19 cellular contexts compared by ENCODE assay signal in the genomic region with DNA sequence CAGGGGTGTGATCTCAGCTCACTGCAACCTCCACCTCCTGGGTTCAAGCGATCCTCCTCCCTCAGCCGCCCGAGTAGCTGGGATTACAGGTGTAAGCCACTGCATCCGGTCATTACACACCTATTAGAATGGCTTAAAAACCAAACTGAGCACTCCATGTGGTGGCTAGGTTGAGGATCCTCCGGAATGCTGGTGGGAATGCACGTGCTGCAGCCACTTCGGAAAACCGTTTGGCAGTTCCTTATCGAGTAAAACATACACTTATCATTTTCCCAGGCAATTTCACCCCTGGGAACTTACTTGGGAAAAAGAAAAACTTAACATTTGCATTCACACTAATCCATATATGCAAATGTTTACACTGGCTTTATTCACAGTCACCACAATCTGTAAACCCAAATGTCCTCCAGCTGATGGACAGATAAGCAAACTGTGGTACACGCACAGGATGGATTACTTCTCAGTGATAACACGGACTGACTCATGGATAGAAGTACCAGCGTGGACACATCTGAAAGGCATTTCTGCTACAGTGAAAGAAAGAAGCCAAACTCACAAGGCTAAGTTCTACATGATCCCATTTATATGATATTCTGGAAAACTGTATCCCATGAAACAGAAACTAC. TPM values are rescaled to one million over a fixed set of nuclear protein-coding genes. Genes with fewer than 3 reads are reported as not detected.
DNase-seq lines count a peak whose midpoint lies in the region; ATAC-seq and TF ChIP-seq lines count a peak whose summit lies in the region.
"Had no signal": no experiment of that assay in that cellular context is flagged by ENCODE, and none has a peak within 500 bp of the region (broad histone marks: within the 10 kb centered on the region; RNA-seq: fewer than 3 reads in every experiment).

No MANE protein-coding gene starts in this region.

- H3K27ac Mint-ChIP-seq in naive B cell (peak overlapping the region; percentile 24 to 92 (median 84)), Calu3 (ENCODE audit: unreplicated experiment) (no peak overlapping the region)
- H3K27ac Mint-ChIP-seq in activated T-cell treated with anti-CD3 and anti-CD28 coated beads, Interleukin-2, amount 50 U/mL, for 72 hours, result no peak overlapping the region

- H3K4me3 Mint-ChIP-seq in naive B cell (no peak overlapping the region), Calu3 (ENCODE audit: low read depth, unreplicated experiment) (no peak overlapping the region)
- H3K4me3 Mint-ChIP-seq in activated T-cell treated with anti-CD3 and anti-CD28 coated beads, Interleukin-2, amount 50 U/mL, for 72 hours, result no peak overlapping the region

- intact Hi-C loops in OCI-LY7 (cut with micrococcal nuclease; ENCODE audit: unreplicated experiment), result no loop called here
- intact Hi-C loops in body of pancreas (cut with DNase I), result no loop called here
- intact Hi-C loops in Calu3 (cut with micrococcal nuclease; ENCODE audit: unreplicated experiment), result no loop called here

- H2AFZ ChIP-seq in OCI-LY7 (ENCODE audit: low read length), result no peak overlapping the region

- no peak overlapping the region for H3K9ac ChIP-seq in BLaER1

- H3K9me3 ChIP-seq in BLaER1, result no peaks in the 10 kb centered on the region
- no peaks in the 10 kb centered on the region for H3K9me3 ChIP-seq in OCI-LY7 (ENCODE audit: low read length)
- no peaks in the 10 kb centered on the region for H3K9me3 ChIP-seq in body of pancreas
- H3K9me3 ChIP-seq: BE2C, neutrophil, sigmoid colon, tibial artery had no signal

- H3K4me3 ChIP-seq in BLaER1 (no peak overlapping the region), OCI-LY7 (ENCODE audit: low read depth, low read length, poor library complexity, severe bottlenecking) (no peak overlapping the region), body of pancreas (no peak overlapping the region)
- H3K4me3 ChIP-seq: cardiac muscle cell, sigmoid colon, tibial artery had no signal

- POLR2A ChIA-PET in OCI-LY7 (lab: Charles Lee), result interaction anchor here (0.6 to 0.7 kb wide), 2 partner anchors 20 to 168 kb away, joined by 4 to 6 read pairs; no protein-coding TSS in a partner anchor

- no peak for DNase-seq in OCI-LY7 (ENCODE audit: low spot score)
- DNase-seq in body of pancreas, result no peak
- no peak for DNase-seq in naive B cell
- no peak for DNase-seq in activated T-cell treated with anti-CD3 and anti-CD28 coated beads, Interleukin-2, amount 50 U/mL, for 72 hours
- DNase-seq in Calu3, result no peak
- DNase-seq: activated gamma-delta T cell treated with Interleukin-2 at 50 U/mL for 16 hours; BE2C; H7; NCI-H1092 treated with DMSO at 0.1 percent for 48 hours; NCI-H2227 treated with DMSO at 0.1 percent for 48 hours; sigmoid colon; stimulated activated CD4-positive, alpha-beta T cell treated with anti-CD3 and anti-CD28 coated beads, Interleukin-4, amount 100 ng/mL, for 1 hour; tibial artery had no signal

- H4K20me1 ChIP-seq in BLaER1 (no peaks in the 10 kb centered on the region), OCI-LY7 (ENCODE audit: insufficient read depth, low read length) (0 out of 2 replicates have a peak, but pooled peaks cover 7% of the 10 kb centered on the region)

- TF ChIP-seq CTCF in OCI-LY7 (conservative IDR thresholded peaks at IDR 0.05; ENCODE audit: low read length) (no peak), body of pancreas (IDR thresholded peaks at IDR 0.05) (no peak), Calu3 (IDR thresholded peaks at IDR 0.05; ENCODE audit: unreplicated experiment) (no peak)

- peaks cover 87% of the 10 kb centered on the region for H3K4me1 ChIP-seq in BLaER1
- peaks cover 40% of the 10 kb centered on the region for H3K4me1 ChIP-seq in OCI-LY7 (ENCODE audit: insufficient read depth, low read length, poor library complexity, severe bottlenecking)
- H3K4me1 ChIP-seq in body of pancreas, result peaks cover 9% of the 10 kb centered on the region
- H3K4me1 ChIP-seq: BE2C, sigmoid colon, tibial artery had no signal

- no peaks in the 10 kb centered on the region for H3K27me3 Mint-ChIP-seq in naive B cell
- H3K27me3 Mint-ChIP-seq in activated T-cell treated with anti-CD3 and anti-CD28 coated beads, Interleukin-2, amount 50 U/mL, for 72 hours (ENCODE audit: low read depth), result no peaks in the 10 kb centered on the region
- H3K27me3 Mint-ChIP-seq in Calu3 (ENCODE audit: unreplicated experiment), result no peaks in the 10 kb centered on the region

- peaks cover 4 to 21% of the 10 kb centered on the region in 2 donors for H3K36me3 Mint-ChIP-seq in naive B cell
- peaks cover 6 to 35% of the 10 kb centered on the region in 2 donors for H3K36me3 Mint-ChIP-seq in activated T-cell treated with anti-CD3 and anti-CD28 coated beads, Interleukin-2, amount 50 U/mL, for 72 hours (ENCODE audit: insufficient read depth in 2 of 2)
- H3K36me3 Mint-ChIP-seq in Calu3 (ENCODE audit: insufficient read depth, unreplicated experiment), result peaks cover 8% of the 10 kb centered on the region

- BruUV-seq in OCI-LY7 (replicated peaks; lab: Mats Ljungman, UMichigan) (no TSS peak), Calu3 (replicated peaks; lab: Mats Ljungman, UMichigan) (no TSS peak)

- H3K4me2 ChIP-seq in BLaER1 (no peak overlapping the region), OCI-LY7 (ENCODE audit: low read length) (no peak overlapping the region)

- H3K9me3 Mint-ChIP-seq in naive B cell, result no peaks in the 10 kb centered on the region
- no peaks in the 10 kb centered on the region for H3K9me3 Mint-ChIP-seq in activated T-cell treated with anti-CD3 and anti-CD28 coated beads, Interleukin-2, amount 50 U/mL, for 72 hours
- no peaks in the 10 kb centered on the region for H3K9me3 Mint-ChIP-seq in Calu3 (ENCODE audit: low read depth, unreplicated experiment)

- 40 to 47% methylated on average over 10 to 12 of the region's 12 CpGs for WGBS in body of pancreas, 2 donors

- CTCF ChIA-PET in OCI-LY7 (lab: Charles Lee; ENCODE audit: unreplicated experiment), result no interaction called here
- CTCF ChIA-PET in Calu3 (lab: Charles Lee), result no interaction called here

- H3K27me3 ChIP-seq in BLaER1 (no peaks in the 10 kb centered on the region), body of pancreas (no peaks in the 10 kb centered on the region)
- H3K27me3 ChIP-seq: BE2C, cardiac muscle cell, neutrophil, sigmoid colon, tibial artery had no signal

- no peaks in the 10 kb centered on the region for H3K79me2 ChIP-seq in OCI-LY7 (ENCODE audit: insufficient read depth, low read depth, low read length)

- H3K36me3 ChIP-seq in BLaER1 (peaks cover 98% of the 10 kb centered on the region), OCI-LY7 (ENCODE audit: insufficient read depth, low read length) (peaks cover 98% of the 10 kb centered on the region), body of pancreas (replicated peaks in 1 of 2; ENCODE audit: insufficient read depth in 1 of 2, low read depth in 2 of 2) (peaks cover 0 to 15% of the 10 kb centered on the region in 2 donors)

- no peaks in the 10 kb centered on the region for H3K9me2 ChIP-seq in OCI-LY7 (ENCODE audit: insufficient read depth, low read length)

- H3K27ac ChIP-seq in BLaER1 (peak overlapping the region; percentile 29; the same call in 1 of the 2 replicates), OCI-LY7 (ENCODE audit: low read depth, low read length, poor library complexity, severe bottlenecking) (peak overlapping the region; percentile 47), body of pancreas (no peak overlapping the region)
- H3K27ac ChIP-seq: cardiac muscle cell, neutrophil, sigmoid colon, tibial artery had no signal

- TF ChIP-seq POLR2A in body of pancreas (IDR thresholded peaks at IDR 0.05), result no peak

- ATAC-seq in body of pancreas (peak; percentile 24), naive B cell (ENCODE audit: low read depth in 2 of 2) (no peak), GM19328 (IDR thresholded peaks at IDR 0.05; ENCODE audit: unreplicated experiment) (no peak)
- ATAC-seq in activated T-cell treated with anti-CD3 and anti-CD28 coated beads, Interleukin-2, amount 50 U/mL, for 72 hours (replicated peaks in 1 of 2), result no peak
- no peak for ATAC-seq in activated CD4-positive, CD25-positive, alpha-beta regulatory T cell treated with anti-CD3 and anti-CD28 coated beads, Interleukin-2, amount 50 U/mL, for 24 hours
- ATAC-seq: HepG2 had no signal

- peaks cover 26 to 56% (median 49%) of the 10 kb centered on the region in 3 donors for H3K4me1 Mint-ChIP-seq in naive B cell
- no peaks in the 10 kb centered on the region for H3K4me1 Mint-ChIP-seq in activated T-cell treated with anti-CD3 and anti-CD28 coated beads, Interleukin-2, amount 50 U/mL, for 72 hours (ENCODE audit: low read depth)
- no peaks in the 10 kb centered on the region for H3K4me1 Mint-ChIP-seq in Calu3 (ENCODE audit: low read depth, unreplicated experiment)

RNA-seq across cellular contexts. Expression of gene RFC2, which starts 20.4 kb away (rescaled TPM):
- 71.3 and 77.4 TPM in 2 replicates for total RNA-seq in OCI-LY7 (2014; rRNA removed; shearing (Covaris generic))
- total RNA-seq in OCI-LY7 (2022) (77.8 and 79.2 TPM in 2 replicates), body of pancreas (10 to 100 TPM in 1 of 2 donors, 1 to 10 TPM in 1; 7.9 to 10.1 TPM), Calu3 (2022) (32.5 and 38.6 TPM in 2 replicates)
- polyA plus RNA-seq in naive B cell (ENCODE audit: low read depth in 6 of 6), result 10 to 100 TPM; 42.7 to 61.4 (median 51.9) TPM
- total RNA-seq in activated T-cell treated with anti-CD3 and anti-CD28 coated beads, Interleukin-2, amount 50 U/mL, for 72 hours, result 10 to 100 TPM; 62.9 to 95.3 TPM

RNA-seq across cellular contexts. Expression of gene LAT2, which starts 24.0 kb away (rescaled TPM):
- 41.1 and 48.3 TPM in 2 replicates for total RNA-seq in OCI-LY7 (2014; rRNA removed; shearing (Covaris generic))
- total RNA-seq in OCI-LY7 (2022) (79.1 and 93.8 TPM in 2 replicates), body of pancreas (10 to 100 TPM in 1 of 2 donors, under 1 TPM in 1; 0.99 to 12.5 TPM), Calu3 (2022) (0.90 and 0.95 TPM in 2 replicates)
- 100 to 1,000 TPM; 394 to 597 (median 466) TPM for polyA plus RNA-seq in naive B cell (ENCODE audit: low read depth in 6 of 6)
- 1 to 10 TPM; 3.7 to 7.6 TPM for total RNA-seq in activated T-cell treated with anti-CD3 and anti-CD28 coated beads, Interleukin-2, amount 50 U/mL, for 72 hours

RNA-seq across cellular contexts. Expression of gene CLIP2, which starts 55.4 kb away (rescaled TPM):
- total RNA-seq in OCI-LY7 (2014; rRNA removed; shearing (Covaris generic)), result 3.6 and 4.2 TPM in 2 replicates
- total RNA-seq in OCI-LY7 (2022) (6.3 and 7.2 TPM in 2 replicates), body of pancreas (100 to 1,000 TPM in 1 of 2 donors, 10 to 100 TPM in 1; 31.6 to 120 TPM), Calu3 (2022) (22.4 and 22.9 TPM in 2 replicates)
- polyA plus RNA-seq in naive B cell (ENCODE audit: low read depth in 6 of 6), result 1 to 10 TPM in 4 of 6 donors, under 1 TPM in 2; 0.52 to 3.2 (median 1.1) TPM
- 1 to 10 TPM; 2.4 to 3.2 TPM for total RNA-seq in activated T-cell treated with anti-CD3 and anti-CD28 coated beads, Interleukin-2, amount 50 U/mL, for 72 hours

RNA-seq across cellular contexts. Expression of gene EIF4H, which starts 59.6 kb away (rescaled TPM):
- 202 and 231 TPM in 2 replicates for total RNA-seq in OCI-LY7 (2014; rRNA removed; shearing (Covaris generic))
- total RNA-seq in OCI-LY7 (2022) (329 and 345 TPM in 2 replicates), body of pancreas (100 to 1,000 TPM; 107 to 163 TPM), Calu3 (2022) (191 and 196 TPM in 2 replicates)
- polyA plus RNA-seq in naive B cell (ENCODE audit: low read depth in 6 of 6), result 100 to 1,000 TPM; 185 to 247 (median 209) TPM
- total RNA-seq in activated T-cell treated with anti-CD3 and anti-CD28 coated beads, Interleukin-2, amount 50 U/mL, for 72 hours, result 100 to 1,000 TPM; 452 to 457 TPM

Comparison
In these comparisons a context has a peak if more than half of its experiments do, and no peak if none do; other contexts are left out.
1. H3K27ac ChIP-seq: peak in BLaER1 (single experiment) and OCI-LY7 (single experiment); none in body of pancreas (0 of 4).
2. H3K27ac Mint-ChIP-seq: peak in naive B cell (6 of 6); none in activated T-cell treated with anti-CD3 and anti-CD28 coated beads, Interleukin-2, amount 50 U/mL, for 72 hours (single experiment) and Calu3 (single experiment).